In genomic region chr18:24590946-24591345, GRCh38 we compare ENCODE assay signal across 24 cellular contexts.
"Had no signal": no experiment of that assay in that cellular context is flagged by ENCODE, and none has a peak within 500 bp of the region (broad histone marks: within the 10 kb centered on the region; RNA-seq: fewer than 3 reads in every experiment).

No MANE protein-coding gene starts in this region.

- H3K36me3 ChIP-seq: esophagus squamous epithelium, gastrocnemius medialis, heart right ventricle, left lung, lower lobe of right lung had no signal

- H3K4me3 ChIP-seq: coronary artery, dorsolateral prefrontal cortex, esophagus squamous epithelium, gastrocnemius medialis, heart right ventricle, left lung, lower lobe of right lung, mucosa of descending colon had no signal

- DNase-seq: dermis blood vessel endothelial cell; dorsolateral prefrontal cortex; effector CD4-positive, alpha-beta T cell; effector memory CD4-positive, alpha-beta T cell; esophagus squamous epithelium; foreskin fibroblast; foreskin melanocyte; gastrocnemius medialis; glutamatergic neuron; head of caudate nucleus; heart right ventricle; hippocampal formation; left cardiac atrium; left lung; left ventricle myocardium superior; lower lobe of right lung; mesenchymal stem cell; mucosa of descending colon had no signal

- H3K27ac ChIP-seq: coronary artery, dorsolateral prefrontal cortex, esophagus squamous epithelium, gastrocnemius medialis, heart right ventricle, left lung, lower lobe of right lung had no signal

- ATAC-seq: gastrocnemius medialis, heart right ventricle, left cardiac atrium, left lung, left ventricle myocardium superior, lower lobe of right lung, mucosa of descending colon had no signal

- H3K4me1 ChIP-seq: esophagus squamous epithelium, gastrocnemius medialis, heart right ventricle, left lung, lower lobe of right lung had no signal

- H3K27me3 ChIP-seq: gastrocnemius medialis, left lung had no signal

- H3K9me3 ChIP-seq: esophagus squamous epithelium, gastrocnemius medialis, heart right ventricle, left lung, lower lobe of right lung, mucosa of descending colon had no signal

- H3K36me3 Mint-ChIP-seq: mesothelial cell of epicardium had no signal

- H3K4me3 Mint-ChIP-seq: mesothelial cell of epicardium had no signal

- H3K27ac Mint-ChIP-seq: mesothelial cell of epicardium had no signal

- FAIRE-seq: colon, endothelial cell of umbilical vein, islet of Langerhans, keratinocyte had no signal
